Comparison of ENCODE assay signal across 9 cellular contexts in genomic region chr2:219452361-219453317, GRCh38. TPM values are rescaled to one million over a fixed set of nuclear protein-coding genes. Genes with fewer than 3 reads are reported as not detected.
A peak's percentile ranks its signal among the peaks of the same experiment; 100 is the strongest.
DNase-seq lines count a peak whose midpoint lies in the region; ATAC-seq, FAIRE-seq and TF ChIP-seq lines count a peak whose summit lies in the region.
"Had no signal": no experiment of that assay in that cellular context is flagged by ENCODE, and none has a peak within 500 bp of the region (broad histone marks: within the 10 kb centered on the region; RNA-seq: fewer than 3 reads in every experiment).

No MANE protein-coding gene starts in this region.

- H3F3A ChIP-seq in PC-3 (ENCODE audit: low read length, unreplicated experiment): no peaks in the 10 kb centered on the region

- CTCF ChIA-PET in BJ (lab: Yijun Ruan, JAX): interaction anchor here (0.7 to 3.1 kb wide), 17 partner anchors 10 to 158 kb away, joined by 3 to 17 read pairs (median 4); partner anchors contain the start of genes DES and GMPPA
- CTCF ChIA-PET in PC-3 (lab: Charles Lee): interaction anchor here (0.5 to 1.1 kb wide), 5 partner anchors 33 to 238 kb away, joined by 3 to 9 read pairs (median 3); partner anchors contain the start of gene DNPEP
- CTCF ChIA-PET in OCI-LY7 (lab: Charles Lee; ENCODE audit: unreplicated experiment): no interaction called here

- H3K9ac ChIP-seq in PC-3 (ENCODE audit: low read length) (peak overlapping the region; percentile 62), kidney (ENCODE audit: low read length in 2 of 2) (no peak overlapping the region)

- peak overlapping the region; percentile 92 for H3K27ac ChIP-seq in PC-3 (ENCODE audit: low read length)
- H3K27ac ChIP-seq in OCI-LY7 (ENCODE audit: low read depth, low read length, poor library complexity, severe bottlenecking): no peak overlapping the region
- no peak overlapping the region for H3K27ac ChIP-seq in kidney (ENCODE audit: low read depth in 2 of 2, low read length in 2 of 2)

- H3K4me2 ChIP-seq in PC-3 (ENCODE audit: low read length): peak overlapping the region; percentile 78
- H3K4me2 ChIP-seq in OCI-LY7 (ENCODE audit: low read length): no peak overlapping the region

- ATAC-seq in PC-3 (peak; percentile 90), HG02870 (IDR thresholded peaks at IDR 0.05; ENCODE audit: unreplicated experiment) (no peak)

- peak; percentile 78 for DNase-seq in BJ (ENCODE audit: low read depth)
- peak; percentile 98 for DNase-seq in PC-3
- DNase-seq in fibroblast of gingiva (ENCODE audit: low read depth): peak; percentile 70
- peak; percentile 54 for DNase-seq in occipital lobe (lab: John Stamatoyannopoulos, UW)
- no peak for DNase-seq in OCI-LY7 (ENCODE audit: low spot score)
- no peak for DNase-seq in kidney
- DNase-seq in SHP77 (lab: John Stamatoyannopoulos, UW): no peak
- DNase-seq: stimulated activated CD4-positive, alpha-beta T cell treated with anti-CD3 and anti-CD28 coated beads, Interleukin-4, amount 100 ng/mL, for 1 hour had no signal

- H3K79me2 ChIP-seq in PC-3 (ENCODE audit: low read length): no peaks in the 10 kb centered on the region
- H3K79me2 ChIP-seq in OCI-LY7 (ENCODE audit: insufficient read depth, low read depth, low read length): no peaks in the 10 kb centered on the region

- H4K20me1 ChIP-seq in PC-3 (ENCODE audit: low read length) (no peaks in the 10 kb centered on the region), OCI-LY7 (ENCODE audit: insufficient read depth, low read length) (no peaks in the 10 kb centered on the region)

- BruUV-seq in PC-3 (replicated peaks; lab: Mats Ljungman, UMichigan): no TSS peak
- no TSS peak for BruUV-seq in OCI-LY7 (replicated peaks; lab: Mats Ljungman, UMichigan)

- H3K9me3 ChIP-seq in PC-3 (ENCODE audit: low read length) (no peaks in the 10 kb centered on the region), OCI-LY7 (ENCODE audit: low read length) (no peaks in the 10 kb centered on the region), kidney (ENCODE audit: control insufficient read depth in 1 of 2, low read length in 2 of 2) (no peaks in the 10 kb centered on the region)

- TF ChIP-seq CTCF in BJ (IDR thresholded peaks at IDR 0.05; ENCODE audit: insufficient read depth, low read depth, low read length): no peak
- TF ChIP-seq CTCF in PC-3 (conservative IDR thresholded peaks at IDR 0.05; ENCODE audit: low read depth, low read length): no peak
- no peak for TF ChIP-seq CTCF in OCI-LY7 (conservative IDR thresholded peaks at IDR 0.05; ENCODE audit: low read length)
- no peak for TF ChIP-seq CTCF in kidney (IDR thresholded peaks at IDR 0.05; ENCODE audit: borderline replicate concordance, extremely low read depth, insufficient read depth)

- peak overlapping the region; percentile 73 for H2AFZ ChIP-seq in PC-3 (ENCODE audit: low read length)
- no peak overlapping the region for H2AFZ ChIP-seq in OCI-LY7 (ENCODE audit: low read length)

- H3K4me3 ChIP-seq in BJ (ENCODE audit: low read depth, low read length): no peak overlapping the region
- H3K4me3 ChIP-seq in PC-3 (ENCODE audit: low read length): peak overlapping the region; percentile 47
- no peak overlapping the region for H3K4me3 ChIP-seq in OCI-LY7 (ENCODE audit: low read depth, low read length, poor library complexity, severe bottlenecking)
- no peak overlapping the region for H3K4me3 ChIP-seq in kidney (ENCODE audit: low read length in 2 of 2)

- H3K9me2 ChIP-seq in PC-3 (replicated peaks; ENCODE audit: low read length): no peaks in the 10 kb centered on the region
- H3K9me2 ChIP-seq in OCI-LY7 (ENCODE audit: insufficient read depth, low read length): no peaks in the 10 kb centered on the region

- no peak for FAIRE-seq in kidney (lab: Jason Lieb, UNC)

- peaks cover 47% of the 10 kb centered on the region for H3K4me1 ChIP-seq in PC-3 (ENCODE audit: insufficient read depth, low read length)
- H3K4me1 ChIP-seq in OCI-LY7 (ENCODE audit: insufficient read depth, low read length, poor library complexity, severe bottlenecking): peaks cover 5% of the 10 kb centered on the region
- no peaks in the 10 kb centered on the region for H3K4me1 ChIP-seq in kidney (ENCODE audit: control insufficient read depth in 1 of 2, insufficient read depth in 1 of 2, low read depth in 1 of 2, low read length in 2 of 2)

- no peaks in the 10 kb centered on the region for H3K27me3 ChIP-seq in BJ (ENCODE audit: control insufficient read depth, insufficient read depth, low read length)
- no peaks in the 10 kb centered on the region for H3K27me3 ChIP-seq in PC-3 (ENCODE audit: low read length)

- intact Hi-C loops in PC-3 (cut with micrococcal nuclease): loop anchor here (2.0 kb wide), 1 partner anchor 50 kb away; no protein-coding TSS in a partner anchor
- intact Hi-C loops in OCI-LY7 (cut with micrococcal nuclease; ENCODE audit: unreplicated experiment): no loop called here
- intact Hi-C loops in kidney (cut with DNase I): no loop called here

- POLR2A ChIA-PET in BJ (lab: Charles Lee) (interaction anchor here (0.8 to 1.5 kb wide), 4 partner anchors 11 to 67 kb away, joined by 3 to 15 read pairs (median 6); no protein-coding TSS in a partner anchor), PC-3 (lab: Charles Lee; ENCODE audit: unreplicated experiment) (interaction anchor here (0.7 to 1.7 kb wide), 3 partner anchors 11 to 46 kb away, joined by 3 to 11 read pairs (median 4); partner anchors contain the start of gene GMPPA), OCI-LY7 (lab: Charles Lee) (interaction anchor here (1.2 kb wide), 1 partner anchor 12 kb away, joined by 6 read pairs; no protein-coding TSS in a partner anchor)

- H3K36me3 ChIP-seq in BJ (ENCODE audit: control insufficient read depth, insufficient read depth, low read length) (peaks cover 13% of the 10 kb centered on the region), PC-3 (ENCODE audit: low read depth, low read length) (peaks cover 2% of the 10 kb centered on the region; the same call in 1 of the 2 replicates), OCI-LY7 (ENCODE audit: insufficient read depth, low read length) (no peaks in the 10 kb centered on the region), kidney (ENCODE audit: control insufficient read depth in 1 of 2, insufficient read depth in 2 of 2, low read length in 2 of 2) (no peaks in the 10 kb centered on the region)

RNA-seq across cellular contexts. Expression of gene SPEG, which starts 18.0 kb away (rescaled TPM):
- polyA plus RNA-seq in BJ (2011; rRNA removed) (47.0 and 69.9 TPM in 2 replicates), kidney (ENCODE audit: insufficient read depth, low read depth, low replicate concordance) (13.1 TPM)
- polyA minus RNA-seq in BJ (2011; rRNA and poly(A)+ RNA removed): 21.9 and 45.9 TPM in 2 replicates
- total RNA-seq in PC-3 (2014; rRNA removed) (30.7 and 45.2 TPM in 2 replicates), occipital lobe (14.2 TPM), OCI-LY7 (2022) (0.35 and 0.46 TPM in 2 replicates), kidney (26.6 TPM)
- 0.13 TPM in 1 of 2 replicates, not detected in the other for total RNA-seq in OCI-LY7 (2014; rRNA removed; shearing (Covaris generic))

RNA-seq across cellular contexts. Expression of gene DES, which starts 34.5 kb away (rescaled TPM):
- polyA plus RNA-seq in BJ (2011; rRNA removed): 5.4 and 7.0 TPM in 2 replicates
- 9.1 and 19.6 TPM in 2 replicates for polyA minus RNA-seq in BJ (2011; rRNA and poly(A)+ RNA removed)
- not detected in 2 replicates for total RNA-seq in PC-3 (2014; rRNA removed)
- total RNA-seq in occipital lobe: 2.3 TPM
- total RNA-seq in OCI-LY7 (2014; rRNA removed; shearing (Covaris generic)): not detected in 2 replicates
- total RNA-seq in OCI-LY7 (2022): not detected in 2 replicates
- total RNA-seq in kidney: 74.2 TPM
- polyA plus RNA-seq in kidney (ENCODE audit: insufficient read depth, low read depth, low replicate concordance): 30.0 TPM

RNA-seq across cellular contexts. Expression of gene GMPPA, which starts 46.1 kb away (rescaled TPM):
- polyA plus RNA-seq in BJ (2011; rRNA removed) (123 and 171 TPM in 2 replicates), kidney (ENCODE audit: insufficient read depth, low read depth, low replicate concordance) (53.1 TPM)
- 83.3 and 128 TPM in 2 replicates for polyA minus RNA-seq in BJ (2011; rRNA and poly(A)+ RNA removed)
- total RNA-seq in PC-3 (2014; rRNA removed) (78.1 and 85.7 TPM in 2 replicates), occipital lobe (7.5 TPM), OCI-LY7 (2022) (42.9 and 46.4 TPM in 2 replicates), kidney (33.9 TPM)
- 22.3 and 28.4 TPM in 2 replicates for total RNA-seq in OCI-LY7 (2014; rRNA removed; shearing (Covaris generic))

Comparison
In these comparisons a context has a peak if more than half of its experiments do, and no peak if none do; other contexts are left out.
1. DNase-seq: peak in BJ (single experiment), PC-3 (single experiment), fibroblast of gingiva (single experiment) and occipital lobe (single experiment); none in OCI-LY7 (single experiment), kidney (single experiment) and SHP77 (0 of 2).
2. RNA of gene SPEG, which starts 18.0 kb away (total RNA-seq): 30.7 to 45.2 TPM in PC-3, 26.6 TPM in kidney (single experiment) and 14.2 TPM in occipital lobe (single experiment); 0.13 to 0.46 TPM in OCI-LY7; every median in the first group is over 10 times any median in the second.
3. RNA of gene DES, which starts 34.5 kb away (total RNA-seq): 74.2 TPM in kidney (single experiment); 2.3 TPM in occipital lobe (single experiment), not detected in PC-3 and not detected in OCI-LY7; every median in the first group is over 10 times any median in the second.